In genomic region chr12:2154521-2154920, GRCh38 we compare ENCODE assay signal across 21 cellular contexts.
A peak's percentile ranks its signal among the peaks of the same experiment; 100 is the strongest.
DNase-seq lines count a peak whose midpoint lies in the region; ATAC-seq and TF ChIP-seq lines count a peak whose summit lies in the region.
"Had no signal": no experiment of that assay in that cellular context is flagged by ENCODE, and none has a peak within 500 bp of the region (broad histone marks: within the 10 kb centered on the region; RNA-seq: fewer than 3 reads in every experiment).

No MANE protein-coding gene starts in this region.

- H3K9me3 ChIP-seq in ascending aorta (no peaks in the 10 kb centered on the region), esophagus muscularis mucosa (no peaks in the 10 kb centered on the region), neuronal stem cell (replicated peaks in 1 of 2; ENCODE audit: control insufficient read depth in 2 of 2, insufficient read depth in 1 of 2, low read depth in 1 of 2, low read length in 2 of 2) (no peaks in the 10 kb centered on the region), upper lobe of left lung (no peaks in the 10 kb centered on the region)
- H3K9me3 ChIP-seq: HAP-1, Peyer's patch, right lobe of liver had no signal

- ATAC-seq in upper lobe of left lung (ENCODE audit: low FRiP score in 2 of 2): no peak
- no peak for ATAC-seq in GM18873 (IDR thresholded peaks at IDR 0.05; ENCODE audit: low FRiP score, unreplicated experiment)
- ATAC-seq: activated CD4-positive, alpha-beta T cell treated with anti-CD3 and anti-CD28 coated beads for 36 hours; activated T-cell treated with anti-CD3 and anti-CD28 coated beads, Interleukin-2, amount 50 U/mL, for 4 hours had no signal

- no peak overlapping the region for H3K9ac ChIP-seq in neuronal stem cell (ENCODE audit: low read depth, low read length, poor library complexity)

- no peak overlapping the region for H2BK120ac ChIP-seq in neuronal stem cell (ENCODE audit: low read depth, low read length)

- H3K18ac ChIP-seq in neuronal stem cell (ENCODE audit: low read length): peak overlapping the region; percentile 88

- H3K23ac ChIP-seq in neuronal stem cell (ENCODE audit: low read depth, low read length, poor library complexity): no peak overlapping the region

- DNase-seq in ascending aorta (ENCODE audit: low spot score in 2 of 2) (no peak), esophagus muscularis mucosa (ENCODE audit: extremely low spot score) (no peak), neuronal stem cell (ENCODE audit: low spot score) (no peak), upper lobe of left lung (no peak)
- no peak for DNase-seq in activated CD8-positive, alpha-beta memory T cell treated with anti-CD3 and anti-CD28 coated beads for 24 hours
- no peak for DNase-seq in activated effector memory CD4-positive, alpha-beta T cell treated with Interleukin-2 at 50 U/mL for 16 hours
- DNase-seq: activated CD4-positive, alpha-beta T cell treated with anti-CD3 and anti-CD28 coated beads for 36 hours; activated naive CD4-positive, alpha-beta T cell treated with anti-CD3 and anti-CD28 coated beads for 36 hours; activated T-cell treated with anti-CD3 and anti-CD28 coated beads, Interleukin-2, amount 50 U/mL, for 4 hours; DMS53; GDM1; NCI-H1417 treated with DMSO at 0.1 percent for 48 hours; NCI-H2107; NCI-H510A; Peyer's patch; right lobe of liver; stimulated activated CD4-positive, alpha-beta T cell treated with anti-CD3 and anti-CD28 coated beads, Interleukin-15, amount 100 ng/mL, for 24 hours; stimulated activated CD8-positive, alpha-beta memory T cell treated with anti-CD3 and anti-CD28 coated beads, Interleukin-4, amount 100 ng/mL, for 48 hours had no signal

- TF ChIP-seq POLR2A in esophagus muscularis mucosa (IDR thresholded peaks at IDR 0.05; ENCODE audit: low read depth) (no peak), upper lobe of left lung (IDR thresholded peaks at IDR 0.05) (no peak)

- no peak overlapping the region for H2AFZ ChIP-seq in neuronal stem cell (ENCODE audit: low read length)
- H2AFZ ChIP-seq: hepatocyte had no signal

- H3K79me1 ChIP-seq in neuronal stem cell (ENCODE audit: low read depth, low read length): no peaks in the 10 kb centered on the region

- no peak overlapping the region for H2AK5ac ChIP-seq in neuronal stem cell (ENCODE audit: low read depth, low read length)

- H2BK5ac ChIP-seq in neuronal stem cell (ENCODE audit: low read length): peak overlapping the region; percentile 13

- H3K27me3 ChIP-seq in ascending aorta (no peaks in the 10 kb centered on the region), esophagus muscularis mucosa (no peaks in the 10 kb centered on the region), neuronal stem cell (ENCODE audit: control insufficient read depth in 3 of 3, insufficient read depth in 3 of 3, low read depth in 1 of 3, low read length in 3 of 3) (peaks cover 0 to 4% (median 0%) of the 10 kb centered on the region in 3 experiments), upper lobe of left lung (no peaks in the 10 kb centered on the region)
- H3K27me3 ChIP-seq: hepatocyte, Peyer's patch, right lobe of liver had no signal

- TF ChIP-seq EP300 in esophagus muscularis mucosa (IDR thresholded peaks at IDR 0.05) (no peak), upper lobe of left lung (IDR thresholded peaks at IDR 0.05) (no peak)

- 84% methylated on average over 6 of the region's 6 CpGs for WGBS in esophagus muscularis mucosa
- no CpG with 5 or more reads among the region's 6 CpGs for WGBS in neuronal stem cell (ENCODE audit: extremely low coverage in 2 of 2, insufficient read length in 2 of 2, insufficient replicate concordance in 1 of 2), 2 donors
- 85 to 93% methylated on average over 5 to 6 of the region's 6 CpGs for WGBS in upper lobe of left lung, 2 donors

- no peak overlapping the region for H4K91ac ChIP-seq in neuronal stem cell (ENCODE audit: low read depth, low read length, poor library complexity)

- intact Hi-C loops in ascending aorta (cut with DNase I) (no loop called here), esophagus muscularis mucosa (cut with DNase I) (no loop called here)

- peak overlapping the region; percentile 35 for H3K4me2 ChIP-seq in neuronal stem cell (ENCODE audit: insufficient read depth, low read length, poor library complexity, severe bottlenecking)
- H3K4me2 ChIP-seq: hepatocyte had no signal

- H3K4ac ChIP-seq in neuronal stem cell (ENCODE audit: low read length): no peak overlapping the region

- TF ChIP-seq CTCF in ascending aorta (IDR thresholded peaks at IDR 0.05) (no peak), esophagus muscularis mucosa (IDR thresholded peaks at IDR 0.05) (no peak), upper lobe of left lung (IDR thresholded peaks at IDR 0.05) (no peak)

- H3K4me1 ChIP-seq in ascending aorta (peaks cover 4 to 30% of the 10 kb centered on the region in 2 donors), esophagus muscularis mucosa (peaks cover 56 to 79% (median 62%) of the 10 kb centered on the region in 4 donors), neuronal stem cell (ENCODE audit: control insufficient read depth in 2 of 2, insufficient read depth in 1 of 2, low read depth in 1 of 2, low read length in 2 of 2) (peaks cover 0 to 18% of the 10 kb centered on the region in 2 donors), upper lobe of left lung (peaks cover 3 to 12% (median 8%) of the 10 kb centered on the region in 4 donors)
- H3K4me1 ChIP-seq: HAP-1, right lobe of liver had no signal

- no peak overlapping the region for H4K8ac ChIP-seq in neuronal stem cell (ENCODE audit: low read depth, low read length)

- H3K27ac ChIP-seq in ascending aorta (peak overlapping the region; percentile 78 to 80), esophagus muscularis mucosa (replicated peaks in 1 of 4) (peak overlapping the region; percentile 53 to 74 (median 72)), neuronal stem cell (replicated peaks; ENCODE audit: low read length) (peak overlapping the region; percentile 46), upper lobe of left lung (peak overlapping the region in 3 of 4 donors; percentile 12 to 50 (median 30))
- H3K27ac ChIP-seq: hepatocyte, right lobe of liver had no signal

- H2BK15ac ChIP-seq in neuronal stem cell (ENCODE audit: low read length): peak overlapping the region; percentile 28

- H3K14ac ChIP-seq in neuronal stem cell (ENCODE audit: low read length): no peak overlapping the region

- H3K4me3 ChIP-seq in ascending aorta (no peak overlapping the region), esophagus muscularis mucosa (no peak overlapping the region), neuronal stem cell (ENCODE audit: low read length in 2 of 2) (no peak overlapping the region), upper lobe of left lung (no peak overlapping the region)
- H3K4me3 ChIP-seq: HAP-1, hepatocyte, Peyer's patch, right lobe of liver had no signal

- no peaks in the 10 kb centered on the region for H3K36me3 ChIP-seq in ascending aorta
- H3K36me3 ChIP-seq in esophagus muscularis mucosa: no peaks in the 10 kb centered on the region
- H3K36me3 ChIP-seq in neuronal stem cell (replicated peaks in 1 of 2; ENCODE audit: control insufficient read depth in 2 of 2, insufficient read depth in 2 of 2, low read length in 2 of 2): no peaks in the 10 kb centered on the region
- H3K36me3 ChIP-seq in upper lobe of left lung: no peaks in the 10 kb centered on the region
- H3K36me3 ChIP-seq: HAP-1, Peyer's patch, right lobe of liver had no signal

- H2BK12ac ChIP-seq in neuronal stem cell (ENCODE audit: low read length): no peak overlapping the region
